36 cellular contexts compared by ENCODE assay signal in genomic region chr13:108460043-108460442, GRCh38.
"Had no signal": no experiment of that assay in that cellular context is flagged by ENCODE, and none has a peak within 500 bp of the region (broad histone marks: within the 10 kb centered on the region; RNA-seq: fewer than 3 reads in every experiment).

No MANE protein-coding gene starts in this region.

- H3K9me3 ChIP-seq: adrenal gland, body of pancreas had no signal

- H3K4me3 Mint-ChIP-seq: activated CD4-positive, alpha-beta memory T cell treated with anti-CD3 and anti-CD28 coated beads, Interleukin-2, amount 10 ng/mL, durations not matched to agents 7 days and 5 days; activated CD4-positive, alpha-beta T cell treated with anti-CD3 and anti-CD28 coated beads for 36 hours; activated CD4-positive, alpha-beta T cell treated with anti-CD3 and anti-CD28 coated beads, Interleukin-2, amount 10 ng/mL, durations not matched to agents 7 days and 5 days; activated CD8-positive, alpha-beta memory T cell treated with anti-CD3 and anti-CD28 coated beads, Interleukin-2, amount 10 ng/mL, durations not matched to agents 7 days and 5 days; activated CD8-positive, alpha-beta T cell treated with anti-CD3 and anti-CD28 coated beads, Interleukin-2, amount 10 ng/mL, durations not matched to agents 7 days and 5 days; activated naive CD8-positive, alpha-beta T cell treated with anti-CD3 and anti-CD28 coated beads for 36 hours; activated T-cell treated with anti-CD3 and anti-CD28 coated beads, Interleukin-2, amount 50 U/mL, for 24 hours; T-cell; T-helper 2 cell treated with Interferon-gamma antibody and Interleukin-4, amounts not matched to agents 5 μg/mL and 100 μg/mL, for 36 hours; WTC11 had no signal

- ATAC-seq: activated CD4-positive, alpha-beta T cell treated with anti-CD3 and anti-CD28 coated beads for 36 hours; activated CD4-positive, CD25-positive, alpha-beta regulatory T cell treated with anti-CD3 and anti-CD28 coated beads, Interleukin-2, amount 50 U/mL, for 24 hours; activated CD8-positive, alpha-beta memory T cell treated with anti-CD3 and anti-CD28 coated beads, Interleukin-2, amount 10 ng/mL, durations not matched to agents 7 days and 5 days; activated CD8-positive, alpha-beta T cell treated with anti-CD3 and anti-CD28 coated beads, Interleukin-2, amount 10 ng/mL, durations not matched to agents 7 days and 5 days; activated naive CD4-positive, alpha-beta T cell treated with anti-CD3 and anti-CD28 coated beads, Interleukin-2, amount 50 U/mL, for 72 hours; body of pancreas; T-cell; WTC11 had no signal

- H3K4me1 Mint-ChIP-seq: activated CD4-positive, alpha-beta memory T cell treated with anti-CD3 and anti-CD28 coated beads, Interleukin-2, amount 10 ng/mL, durations not matched to agents 7 days and 5 days; activated CD4-positive, alpha-beta T cell treated with anti-CD3 and anti-CD28 coated beads, Interleukin-2, amount 10 ng/mL, durations not matched to agents 7 days and 5 days; activated CD8-positive, alpha-beta memory T cell treated with anti-CD3 and anti-CD28 coated beads, Interleukin-2, amount 10 ng/mL, durations not matched to agents 7 days and 5 days; activated naive CD8-positive, alpha-beta T cell treated with anti-CD3 and anti-CD28 coated beads for 36 hours; WTC11 had no signal

- H3K27me3 Mint-ChIP-seq: activated CD4-positive, alpha-beta memory T cell treated with anti-CD3 and anti-CD28 coated beads, Interleukin-2, amount 10 ng/mL, durations not matched to agents 7 days and 5 days; activated CD4-positive, alpha-beta T cell treated with anti-CD3 and anti-CD28 coated beads, Interleukin-2, amount 10 ng/mL, durations not matched to agents 7 days and 5 days; activated CD8-positive, alpha-beta memory T cell treated with anti-CD3 and anti-CD28 coated beads, Interleukin-2, amount 10 ng/mL, durations not matched to agents 7 days and 5 days had no signal

- H3K4me1 ChIP-seq: adrenal gland, body of pancreas, breast epithelium had no signal

- H3K27me3 ChIP-seq: adrenal gland, body of pancreas, brain microvascular endothelial cell, breast epithelium had no signal

- H3K27ac Mint-ChIP-seq: activated CD4-positive, alpha-beta memory T cell treated with anti-CD3 and anti-CD28 coated beads, Interleukin-2, amount 10 ng/mL, durations not matched to agents 7 days and 5 days; activated CD4-positive, alpha-beta T cell treated with anti-CD3 and anti-CD28 coated beads for 36 hours; activated CD4-positive, alpha-beta T cell treated with anti-CD3 and anti-CD28 coated beads, Interleukin-2, amount 10 ng/mL, durations not matched to agents 7 days and 5 days; activated CD8-positive, alpha-beta memory T cell treated with anti-CD3 and anti-CD28 coated beads, Interleukin-2, amount 10 ng/mL, durations not matched to agents 7 days and 5 days; activated CD8-positive, alpha-beta T cell treated with anti-CD3 and anti-CD28 coated beads, Interleukin-2, amount 10 ng/mL, durations not matched to agents 7 days and 5 days; activated naive CD4-positive, alpha-beta T cell treated with anti-CD3 and anti-CD28 coated beads, Interleukin-2, amount 50 U/mL, for 72 hours; activated naive CD8-positive, alpha-beta T cell treated with anti-CD3 and anti-CD28 coated beads for 36 hours; activated T-cell treated with anti-CD3 and anti-CD28 coated beads, Interleukin-2, amount 50 U/mL, for 24 hours; activated T-helper 2 cell treated with anti-CD3 and anti-CD28 coated beads, Interferon-gamma antibody, Interleukin-2, Interleukin-4, amounts not matched to agents 10 μg/mL and 5 μg/mL and 100 μg/mL, durations not matched to agents 14 hours and 24 hours and 36 hours; T-cell; T-helper 2 cell treated with Interferon-gamma antibody and Interleukin-4, amounts not matched to agents 5 μg/mL and 100 μg/mL, for 36 hours; WTC11 had no signal

- FAIRE-seq: astrocyte, TTC549 had no signal

- H3K36me3 Mint-ChIP-seq: activated CD8-positive, alpha-beta memory T cell treated with anti-CD3 and anti-CD28 coated beads, Interleukin-2, amount 10 ng/mL, durations not matched to agents 7 days and 5 days; activated naive CD8-positive, alpha-beta T cell treated with anti-CD3 and anti-CD28 coated beads for 36 hours; T-cell; WTC11 had no signal

- H3K9me3 Mint-ChIP-seq: activated CD4-positive, alpha-beta memory T cell treated with anti-CD3 and anti-CD28 coated beads, Interleukin-2, amount 10 ng/mL, durations not matched to agents 7 days and 5 days; activated T-cell treated with anti-CD3 and anti-CD28 coated beads, Interleukin-2, amount 50 U/mL, for 24 hours; activated T-helper 2 cell treated with anti-CD3 and anti-CD28 coated beads, Interferon-gamma antibody, Interleukin-2, Interleukin-4, amounts not matched to agents 10 μg/mL and 5 μg/mL and 100 μg/mL, durations not matched to agents 14 hours and 24 hours and 36 hours; T-cell; T-helper 2 cell treated with Interferon-gamma antibody and Interleukin-4, amounts not matched to agents 5 μg/mL and 100 μg/mL, for 36 hours had no signal

- H3K4me3 ChIP-seq: adrenal gland, body of pancreas, breast epithelium had no signal

- DNase-seq: activated CD4-positive, alpha-beta memory T cell treated with anti-CD3 and anti-CD28 coated beads, Interleukin-2, amount 10 ng/mL, durations not matched to agents 7 days and 5 days; activated CD4-positive, alpha-beta T cell treated with anti-CD3 and anti-CD28 coated beads for 1 hour; activated CD4-positive, alpha-beta T cell treated with anti-CD3 and anti-CD28 coated beads for 36 hours; activated CD4-positive, alpha-beta T cell treated with anti-CD3 and anti-CD28 coated beads for 48 hours; activated CD4-positive, alpha-beta T cell treated with anti-CD3 and anti-CD28 coated beads, Interleukin-2, amount 10 ng/mL, durations not matched to agents 7 days and 5 days; activated CD4-positive, alpha-beta T cell treated with anti-CD3 and anti-CD28 coated beads, Interleukin-2, amount 50 U/mL, for 48 hours; activated CD4-positive, CD25-positive, alpha-beta regulatory T cell; activated CD8-positive, alpha-beta memory T cell treated with anti-CD3 and anti-CD28 coated beads for 24 hours; activated CD8-positive, alpha-beta memory T cell treated with anti-CD3 and anti-CD28 coated beads, Interleukin-2, amount 10 ng/mL, durations not matched to agents 7 days and 5 days; activated CD8-positive, alpha-beta memory T cell treated with anti-CD3 and anti-CD28 coated beads, Interleukin-2, amount 50 U/mL, for 48 hours; activated CD8-positive, alpha-beta T cell treated with anti-CD3 and anti-CD28 coated beads, Interleukin-2, amount 10 ng/mL, durations not matched to agents 7 days and 5 days; activated effector memory CD4-positive, alpha-beta T cell treated with Interleukin-2 at 50 U/mL for 16 hours; activated gamma-delta T cell; activated naive CD4-positive, alpha-beta T cell treated with anti-CD3 and anti-CD28 coated beads, Interleukin-2, amount 50 U/mL, for 16 hours; activated naive CD4-positive, alpha-beta T cell treated with Interleukin-2 at 50 U/mL for 16 hours; activated naive CD8-positive, alpha-beta T cell treated with anti-CD3 and anti-CD28 coated beads for 36 hours; activated T-cell treated with anti-CD3 and anti-CD28 coated beads, Interleukin-2, amount 50 U/mL, for 24 hours; activated T-cell treated with anti-CD3 and anti-CD28 coated beads, Interleukin-2, amount 50 U/mL, for 48 hours; adrenal gland; amniotic stem cell; aorta; body of pancreas; brain microvascular endothelial cell; central memory CD4-positive, alpha-beta T cell; T-cell; T-helper 2 cell; T-helper 9 cell; WERI-Rb-1 had no signal

- H3K27ac ChIP-seq: adrenal gland, body of pancreas, brain microvascular endothelial cell, breast epithelium, WERI-Rb-1 had no signal

- H3K36me3 ChIP-seq: adrenal gland, brain microvascular endothelial cell, breast epithelium, WERI-Rb-1 had no signal
